8 cellular contexts compared by ENCODE assay signal in the genomic region with DNA sequence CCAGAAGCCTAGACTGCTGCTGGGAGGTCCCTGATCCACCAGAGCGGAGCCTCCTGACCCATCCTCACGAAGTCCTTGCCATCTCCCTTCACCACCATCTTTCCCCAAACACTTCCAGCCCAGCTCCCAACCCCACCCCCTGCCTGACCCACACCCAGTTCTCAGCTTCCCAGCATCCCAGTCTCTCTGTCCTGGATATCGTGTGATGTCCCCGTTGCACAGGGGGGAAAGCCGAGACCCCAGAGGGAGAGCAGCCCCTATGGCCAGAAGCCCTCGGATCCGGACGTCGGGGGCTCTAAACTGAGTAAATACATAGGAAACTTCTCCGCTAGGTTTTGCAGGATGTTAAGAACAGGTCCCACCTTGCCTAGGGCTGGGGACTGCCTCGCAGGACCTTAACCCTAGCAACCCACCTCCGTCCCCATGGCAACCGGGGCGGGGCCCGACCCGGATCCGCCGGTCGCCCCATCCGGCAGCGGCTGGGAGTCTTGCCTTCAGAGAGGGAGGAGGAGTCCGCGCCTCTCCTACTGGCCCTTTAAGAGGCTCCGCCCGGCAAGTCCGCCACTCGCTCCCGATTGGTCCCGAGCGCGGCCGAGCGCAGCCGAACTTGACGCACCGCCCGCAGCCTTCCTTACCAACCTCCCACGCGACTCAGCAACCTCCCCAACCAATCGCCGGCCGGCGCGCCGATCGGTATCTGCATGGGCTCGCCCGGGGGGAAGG. TPM values are rescaled to one million over a fixed set of nuclear protein-coding genes. Genes with fewer than 3 reads are reported as not detected.
DNase-seq lines count a peak whose midpoint lies in the region; ATAC-seq lines count a peak whose summit lies in the region.

No MANE protein-coding gene starts in this region.

- peak; percentile 98 to 100 (median 99) for DNase-seq in CD8-positive, alpha-beta memory T cell
- DNase-seq in HT1080 (ENCODE audit: low read depth) = peak; percentile 100
- peak; percentile 99 for DNase-seq in NK-92 treated with Interleukin-12 subunit alpha and Interleukin-12 subunit beta, amount 100 ng/mL, for 24 hours (lab: John Stamatoyannopoulos, UW)
- DNase-seq in activated CD8-positive, alpha-beta memory T cell treated with anti-CD3 and anti-CD28 coated beads for 4 hours (ENCODE audit: low read depth in 2 of 2) = peak; percentile 98 to 100
- DNase-seq in effector memory CD4-positive, alpha-beta T cell = peak; percentile 98 to 99 (median 99)
- DNase-seq in medulla oblongata (ENCODE audit: extremely low spot score) = peak; percentile 100
- peak; percentile 95 to 99 (median 99) for DNase-seq in stimulated activated CD4-positive, alpha-beta T cell treated with anti-CD3 and anti-CD28 coated beads, TNF-alpha, amount 100 ng/mL, for 4 hours (ENCODE audit: low read depth in 3 of 3)

- H3K4me3 ChIP-seq in CD8-positive, alpha-beta memory T cell (ENCODE audit: low read length) = peak overlapping the region; percentile 77
- peak overlapping the region; percentile 42 for H3K4me3 ChIP-seq in effector memory CD4-positive, alpha-beta T cell (ENCODE audit: insufficient read depth, low read depth, low read length, poor library complexity, severe bottlenecking)

- H3K36me3 ChIP-seq in CD8-positive, alpha-beta memory T cell (ENCODE audit: insufficient read depth, low read length) = no peaks in the 10 kb centered on the region
- no peaks in the 10 kb centered on the region for H3K36me3 ChIP-seq in effector memory CD4-positive, alpha-beta T cell (ENCODE audit: control insufficient read depth, insufficient read depth, low read length)

- peak overlapping the region in 6 of 8 donors; percentile 15 to 83 (median 66) for H3K27ac Mint-ChIP-seq in CD8-positive, alpha-beta memory T cell

- peak overlapping the region; percentile 74 to 89 (median 80) for H3K4me3 Mint-ChIP-seq in CD8-positive, alpha-beta memory T cell

- POLR2A ChIA-PET in CD8-positive, alpha-beta memory T cell (lab: Charles Lee) = no interaction called here

- peak; percentile 89 for ATAC-seq in GM21381 (IDR thresholded peaks at IDR 0.05; ENCODE audit: unreplicated experiment)

- CTCF ChIA-PET in CD8-positive, alpha-beta memory T cell (lab: Charles Lee) = no interaction called here

- peaks cover 0 to 2% (median 0%) of the 10 kb centered on the region in 5 donors for H3K9me3 Mint-ChIP-seq in CD8-positive, alpha-beta memory T cell

- peak overlapping the region; percentile 68 for H3K27ac ChIP-seq in CD8-positive, alpha-beta memory T cell (ENCODE audit: low read depth, low read length)
- peak overlapping the region; percentile 54 for H3K27ac ChIP-seq in effector memory CD4-positive, alpha-beta T cell (ENCODE audit: insufficient read depth, low read length, poor library complexity, severe bottlenecking)

- peaks cover 14 to 22% (median 20%) of the 10 kb centered on the region in 3 donors for H3K4me1 Mint-ChIP-seq in CD8-positive, alpha-beta memory T cell

- no peaks in the 10 kb centered on the region for H3K27me3 Mint-ChIP-seq in CD8-positive, alpha-beta memory T cell

- peaks cover 0 to 12% (median 2%) of the 10 kb centered on the region in 3 donors for H3K36me3 Mint-ChIP-seq in CD8-positive, alpha-beta memory T cell

- H3K9me3 ChIP-seq in CD8-positive, alpha-beta memory T cell (ENCODE audit: low read length) = no peaks in the 10 kb centered on the region
- H3K9me3 ChIP-seq in effector memory CD4-positive, alpha-beta T cell (ENCODE audit: control insufficient read depth, low read length) = no peaks in the 10 kb centered on the region

- no peaks in the 10 kb centered on the region for H3K27me3 ChIP-seq in CD8-positive, alpha-beta memory T cell (ENCODE audit: insufficient read depth, low read length, poor library complexity, severe bottlenecking)
- H3K27me3 ChIP-seq in effector memory CD4-positive, alpha-beta T cell (replicated peaks; ENCODE audit: control insufficient read depth, insufficient read depth, low read length, poor library complexity, severe bottlenecking) = no peaks in the 10 kb centered on the region

- H3K4me1 ChIP-seq in CD8-positive, alpha-beta memory T cell (ENCODE audit: insufficient read depth, low read length) = peaks cover 15% of the 10 kb centered on the region
- H3K4me1 ChIP-seq in effector memory CD4-positive, alpha-beta T cell (ENCODE audit: control insufficient read depth, insufficient read depth, low read length, poor library complexity, severe bottlenecking) = peaks cover 11% of the 10 kb centered on the region

RNA-seq across cellular contexts. Expression of gene HMG20B, which starts 0.5 kb away (rescaled TPM):
- total RNA-seq in CD8-positive, alpha-beta memory T cell = 10 to 100 TPM; 44.0 to 50.6 TPM
- polyA plus RNA-seq in CD8-positive, alpha-beta memory T cell = 54.2 TPM
- total RNA-seq in HT1080 (2014; rRNA removed; shearing (Covaris generic)) = 57.1 and 69.3 TPM in 2 replicates
- 96.0 and 96.8 TPM in 2 replicates for polyA plus RNA-seq in HT1080 (2015; cell fraction: cytosol; rRNA removed)
- polyA plus RNA-seq in HT1080 (2015; cell fraction: nucleus; rRNA removed) = 119 and 122 TPM in 2 replicates

RNA-seq across cellular contexts. Expression of gene GIPC3, which starts 13.0 kb away (rescaled TPM):
- under 1 TPM; 0.33 to 0.46 TPM for total RNA-seq in CD8-positive, alpha-beta memory T cell
- polyA plus RNA-seq in CD8-positive, alpha-beta memory T cell = 1.8 TPM
- total RNA-seq in HT1080 (2014; rRNA removed; shearing (Covaris generic)) = 0.02 and 0.03 TPM in 2 replicates
- polyA plus RNA-seq in HT1080 (2015; cell fraction: cytosol; rRNA removed) = 0.23 and 0.62 TPM in 2 replicates
- polyA plus RNA-seq in HT1080 (2015; cell fraction: nucleus; rRNA removed) = 0.20 and 0.39 TPM in 2 replicates

RNA-seq across cellular contexts. Expression of gene MFSD12, which starts 14.9 kb away (rescaled TPM):
- total RNA-seq in CD8-positive, alpha-beta memory T cell = 100 to 1,000 TPM; 114 to 119 TPM
- polyA plus RNA-seq in CD8-positive, alpha-beta memory T cell = 48.9 TPM
- 109 and 132 TPM in 2 replicates for total RNA-seq in HT1080 (2014; rRNA removed; shearing (Covaris generic))
- 62.8 and 69.1 TPM in 2 replicates for polyA plus RNA-seq in HT1080 (2015; cell fraction: cytosol; rRNA removed)
- polyA plus RNA-seq in HT1080 (2015; cell fraction: nucleus; rRNA removed) = 101 and 106 TPM in 2 replicates

RNA-seq across cellular contexts. Expression of gene TEKTIP1, which starts 33.3 kb away (rescaled TPM):
- 1 to 10 TPM; 1.0 to 1.2 TPM for total RNA-seq in CD8-positive, alpha-beta memory T cell
- polyA plus RNA-seq in CD8-positive, alpha-beta memory T cell = 0.38 TPM
- 0.60 TPM in 1 of 2 replicates, not detected in the other for total RNA-seq in HT1080 (2014; rRNA removed; shearing (Covaris generic))
- 0.23 TPM in 1 of 2 replicates, not detected in the other for polyA plus RNA-seq in HT1080 (2015; cell fraction: cytosol; rRNA removed)
- polyA plus RNA-seq in HT1080 (2015; cell fraction: nucleus; rRNA removed) = not detected in 2 replicates

RNA-seq across cellular contexts. Expression of gene TBXA2R, which starts 34.4 kb away (rescaled TPM):
- total RNA-seq in CD8-positive, alpha-beta memory T cell = 1 to 10 TPM; 1.5 to 2.4 TPM
- polyA plus RNA-seq in CD8-positive, alpha-beta memory T cell = 7.6 TPM
- 0.40 and 0.96 TPM in 2 replicates for total RNA-seq in HT1080 (2014; rRNA removed; shearing (Covaris generic))
- 0.97 and 1.4 TPM in 2 replicates for polyA plus RNA-seq in HT1080 (2015; cell fraction: cytosol; rRNA removed)
- polyA plus RNA-seq in HT1080 (2015; cell fraction: nucleus; rRNA removed) = 0.60 and 1.1 TPM in 2 replicates

Comparison
In these comparisons a context has a peak if more than half of its experiments do, and no peak if none do; other contexts are left out.
1. Peak in every context shown above with its lines: DNase-seq, ATAC-seq, H3K4me3 ChIP-seq and H3K27ac ChIP-seq.